9 cellular contexts compared by ENCODE assay signal in genomic region chr5:143592648-143593047, GRCh38.
A peak's percentile ranks its signal among the peaks of the same experiment; 100 is the strongest.
DNase-seq lines count a peak whose midpoint lies in the region; ATAC-seq and TF ChIP-seq lines count a peak whose summit lies in the region.
"Had no signal": no experiment of that assay in that cellular context is flagged by ENCODE, and none has a peak within 500 bp of the region (broad histone marks: within the 10 kb centered on the region; RNA-seq: fewer than 3 reads in every experiment).

No MANE protein-coding gene starts in this region.

- no peaks in the 10 kb centered on the region for H3K36me3 ChIP-seq in GM06990 (ENCODE audit: control insufficient read depth, insufficient read depth, low read length)
- H3K36me3 ChIP-seq: neutrophil had no signal

- TF ChIP-seq CTCF in GM06990 (IDR thresholded peaks at IDR 0.05; ENCODE audit: insufficient read depth, low read length, poor library complexity, severe bottlenecking) (no peak), choroid plexus epithelial cell (conservative IDR thresholded peaks at IDR 0.05; ENCODE audit: low read depth, low read length) (no peak)

- ATAC-seq in GM19463 (IDR thresholded peaks at IDR 0.05; ENCODE audit: unreplicated experiment) (peak; percentile 71), HG03460 (IDR thresholded peaks at IDR 0.05; ENCODE audit: unreplicated experiment) (peak; percentile 83), HG02970 (IDR thresholded peaks at IDR 0.05; ENCODE audit: low FRiP score, unreplicated experiment) (no peak)

- H3K27me3 ChIP-seq in GM06990 (replicated peaks; ENCODE audit: control insufficient read depth, insufficient read depth, low read length), result no peaks in the 10 kb centered on the region
- H3K27me3 ChIP-seq: neutrophil had no signal

- H3K4me3 ChIP-seq in GM06990 (replicated peaks; ENCODE audit: low read depth, low read length) (no peak overlapping the region), choroid plexus epithelial cell (ENCODE audit: low read depth, low read length) (no peak overlapping the region)

- DNase-seq in GM06990 (ENCODE audit: extremely low read depth, insufficient read length) (peak; percentile 60), choroid plexus epithelial cell (ENCODE audit: low read depth) (peak; percentile 83), NCI-H1048 (lab: John Stamatoyannopoulos, UW) (no peak), epidermal melanocyte (ENCODE audit: insufficient read length, low spot score) (no peak), NCI-H446 treated with DMSO at 0.1 percent for 48 hours (lab: John Stamatoyannopoulos, UW) (no peak)

Comparison
In these comparisons a context has a peak if more than half of its experiments do, and no peak if none do; other contexts are left out.
1. DNase-seq: peak in GM06990 (single experiment) and choroid plexus epithelial cell (single experiment); none in NCI-H1048 (single experiment), epidermal melanocyte (single experiment) and NCI-H446 treated with DMSO at 0.1 percent for 48 hours (single experiment).